Comparison of ENCODE assay signal across 18 cellular contexts in the genomic region with DNA sequence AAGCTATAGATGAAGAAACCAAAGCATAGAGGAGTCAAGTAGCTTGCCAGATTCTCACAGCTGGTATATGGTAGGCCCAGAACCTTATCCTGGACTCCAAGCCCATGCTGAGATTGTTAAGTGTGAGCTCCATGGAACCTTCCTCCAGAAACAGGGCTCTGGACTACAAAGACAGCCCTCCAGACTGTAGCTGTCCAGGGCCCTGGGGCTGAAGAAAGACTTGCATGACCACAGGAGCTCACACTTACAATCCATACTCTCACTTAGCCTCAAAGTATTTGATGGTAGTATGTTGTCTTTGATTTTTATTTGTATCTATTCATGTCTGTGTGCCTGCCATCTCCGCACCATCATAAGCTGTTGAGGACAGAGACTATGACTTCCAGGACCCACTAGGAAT. TPM values are rescaled to one million over a fixed set of nuclear protein-coding genes. Genes with fewer than 3 reads are reported as not detected.
DNase-seq lines count a peak whose midpoint lies in the region; ATAC-seq and TF ChIP-seq lines count a peak whose summit lies in the region.
"Had no signal": no experiment of that assay in that cellular context is flagged by ENCODE, and none has a peak within 500 bp of the region (broad histone marks: within the 10 kb centered on the region; RNA-seq: fewer than 3 reads in every experiment).

No MANE protein-coding gene starts in this region.

- H3K4me1 ChIP-seq in GM23338 (ENCODE audit: insufficient read depth) (no peaks in the 10 kb centered on the region), mesenchymal stem cell (ENCODE audit: control insufficient read depth, insufficient read depth, low read depth, low read length) (no peaks in the 10 kb centered on the region), gastrocnemius medialis (no peaks in the 10 kb centered on the region)

- H2BK12ac ChIP-seq in mesenchymal stem cell (ENCODE audit: low read length in 2 of 2), result no peak overlapping the region

- peaks cover 2% of the 10 kb centered on the region for H3K27me3 Mint-ChIP-seq in GM23338 (ENCODE audit: insufficient read depth, low read depth, poor library complexity)
- H3K27me3 Mint-ChIP-seq in activated naive CD8-positive, alpha-beta T cell treated with anti-CD3 and anti-CD28 coated beads for 36 hours, result no peaks in the 10 kb centered on the region

- H2AK5ac ChIP-seq in mesenchymal stem cell (ENCODE audit: low read length, severe bottlenecking), result no peak overlapping the region

- no peak overlapping the region for H2BK5ac ChIP-seq in mesenchymal stem cell (ENCODE audit: low read depth, low read length, poor library complexity, severe bottlenecking)

- intact Hi-C loops in gastrocnemius medialis (cut with DNase I; ENCODE audit: low total_unique reads), result no loop called here

- no peak overlapping the region for H3K4me3 Mint-ChIP-seq in GM23338
- H3K4me3 Mint-ChIP-seq in activated naive CD8-positive, alpha-beta T cell treated with anti-CD3 and anti-CD28 coated beads for 36 hours, result no peak overlapping the region
- H3K4me3 Mint-ChIP-seq: CD4-positive, CD25-positive, alpha-beta regulatory T cell had no signal

- no peak overlapping the region for H3K9ac ChIP-seq in mesenchymal stem cell (ENCODE audit: low read length)

- H3K79me1 ChIP-seq in mesenchymal stem cell (replicated peaks; ENCODE audit: low read length, poor library complexity, severe bottlenecking), result no peaks in the 10 kb centered on the region

- no peak overlapping the region for H4K91ac ChIP-seq in mesenchymal stem cell (ENCODE audit: low read length)

- no peak overlapping the region for H2BK15ac ChIP-seq in mesenchymal stem cell (ENCODE audit: low read depth, poor library complexity, severe bottlenecking)

- H3F3A ChIP-seq in GM23338 (replicated peaks; ENCODE audit: low read depth), result no peaks in the 10 kb centered on the region

- H3K4ac ChIP-seq in mesenchymal stem cell (ENCODE audit: low read depth in 1 of 2, low read length in 2 of 2), result no peak overlapping the region

- H3K36me3 Mint-ChIP-seq in GM23338 (ENCODE audit: low read depth), result peaks cover 4% of the 10 kb centered on the region; the same call in 1 of the 3 replicates
- no peaks in the 10 kb centered on the region for H3K36me3 Mint-ChIP-seq in activated naive CD8-positive, alpha-beta T cell treated with anti-CD3 and anti-CD28 coated beads for 36 hours

- 86% methylated on average over 1 of the region's 1 CpG for WGBS in mesenchymal stem cell

- no peaks in the 10 kb centered on the region for H3K27me3 ChIP-seq in GM23338 (ENCODE audit: insufficient read depth)
- H3K27me3 ChIP-seq in WERI-Rb-1 (ENCODE audit: insufficient read depth, low read depth, severe bottlenecking), result no peaks in the 10 kb centered on the region
- H3K27me3 ChIP-seq in mesenchymal stem cell (ENCODE audit: control insufficient read depth in 1 of 2, insufficient read depth in 1 of 2, low read length in 2 of 2), result no peaks in the 10 kb centered on the region
- H3K27me3 ChIP-seq in gastrocnemius medialis, result no peaks in the 10 kb centered on the region

- no peak overlapping the region for H2BK120ac ChIP-seq in mesenchymal stem cell (ENCODE audit: low read depth, low read length)

- H4K20me1 ChIP-seq in GM23338 (replicated peaks; ENCODE audit: insufficient read depth), result no peaks in the 10 kb centered on the region

- no peak overlapping the region for H4K8ac ChIP-seq in mesenchymal stem cell (ENCODE audit: low read length)

- 0 out of 2 replicates have a peak, but pooled peaks cover 4% of the 10 kb centered on the region for H3K9me2 ChIP-seq in GM23338 (ENCODE audit: insufficient read depth)

- no peak for ATAC-seq in GM23338
- no peak for ATAC-seq in GM18867 (IDR thresholded peaks at IDR 0.05; ENCODE audit: unreplicated experiment)
- no peak for ATAC-seq in gastrocnemius medialis

- H3K27ac ChIP-seq in GM23338 (ENCODE audit: low read depth) (no peak overlapping the region), WERI-Rb-1 (peak overlapping the region; percentile 33; the same call in 1 of the 2 replicates), mesenchymal stem cell (ENCODE audit: low read length, poor library complexity, severe bottlenecking) (no peak overlapping the region), gastrocnemius medialis (no peak overlapping the region)

- in situ Hi-C loops in gastrocnemius medialis (cut with MboI; ENCODE audit: low sequenced_read_pairs in 4 of 4), result no loop called here

- H3K27ac Mint-ChIP-seq in GM23338, result no peak overlapping the region
- H3K27ac Mint-ChIP-seq in activated naive CD8-positive, alpha-beta T cell treated with anti-CD3 and anti-CD28 coated beads for 36 hours, result no peak overlapping the region

- peak overlapping the region; percentile 28; the same call in 1 of the 2 replicates for H2AFZ ChIP-seq in GM23338
- no peak overlapping the region for H2AFZ ChIP-seq in mesenchymal stem cell (ENCODE audit: low read depth, low read length)

- H3K9me3 Mint-ChIP-seq in GM23338, result peaks cover 10% of the 10 kb centered on the region; the same call in 2 of the 3 replicates
- peaks cover 11% of the 10 kb centered on the region for H3K9me3 Mint-ChIP-seq in activated naive CD8-positive, alpha-beta T cell treated with anti-CD3 and anti-CD28 coated beads for 36 hours

- H3K36me3 ChIP-seq in GM23338 (ENCODE audit: insufficient read depth), result no peaks in the 10 kb centered on the region
- no peaks in the 10 kb centered on the region for H3K36me3 ChIP-seq in WERI-Rb-1
- peaks cover 0 to 3% of the 10 kb centered on the region in 2 experiments for H3K36me3 ChIP-seq in mesenchymal stem cell (ENCODE audit: control insufficient read depth in 1 of 2, insufficient read depth in 2 of 2, low read depth in 1 of 2, low read length in 2 of 2)
- no peaks in the 10 kb centered on the region for H3K36me3 ChIP-seq in gastrocnemius medialis

- no peak overlapping the region for H3K4me2 ChIP-seq in GM23338
- H3K4me2 ChIP-seq in mesenchymal stem cell (ENCODE audit: low read length, poor library complexity, severe bottlenecking), result no peak overlapping the region

- H3K4me3 ChIP-seq in GM23338, result no peak overlapping the region
- H3K4me3 ChIP-seq in WERI-Rb-1 (ENCODE audit: low read depth, low read length), result no peak overlapping the region
- no peak overlapping the region for H3K4me3 ChIP-seq in mesenchymal stem cell (ENCODE audit: insufficient read depth in 1 of 2, low read depth in 1 of 2, low read length in 2 of 2)
- no peak overlapping the region for H3K4me3 ChIP-seq in gastrocnemius medialis

- H3K79me2 ChIP-seq in GM23338 (replicated peaks; ENCODE audit: insufficient read depth), result no peaks in the 10 kb centered on the region

- H3K14ac ChIP-seq in mesenchymal stem cell (ENCODE audit: low read length in 2 of 2), result no peak overlapping the region

- TF ChIP-seq CTCF in GM23338 (conservative IDR thresholded peaks at IDR 0.05; ENCODE audit: low read depth in 2 of 2), result no peak
- no peak for TF ChIP-seq CTCF in WERI-Rb-1 (IDR thresholded peaks at IDR 0.05; ENCODE audit: low read depth, low read length)
- no peak for TF ChIP-seq CTCF in gastrocnemius medialis (IDR thresholded peaks at IDR 0.05 in 4 of 5, conservative IDR thresholded peaks at IDR 0.05 in 1 of 5)

- H3K4me1 Mint-ChIP-seq in GM23338, result no peaks in the 10 kb centered on the region
- no peaks in the 10 kb centered on the region for H3K4me1 Mint-ChIP-seq in activated naive CD8-positive, alpha-beta T cell treated with anti-CD3 and anti-CD28 coated beads for 36 hours
- H3K4me1 Mint-ChIP-seq: CD4-positive, CD25-positive, alpha-beta regulatory T cell had no signal

- no peak overlapping the region for H3K18ac ChIP-seq in mesenchymal stem cell (ENCODE audit: low read depth in 1 of 2, low read length in 2 of 2)

- H3K23ac ChIP-seq in mesenchymal stem cell (ENCODE audit: low read length in 2 of 2), result no peak overlapping the region

- peaks cover 3% of the 10 kb centered on the region for H3K9me3 ChIP-seq in WERI-Rb-1 (ENCODE audit: severe bottlenecking)
- peaks cover 5% of the 10 kb centered on the region for H3K9me3 ChIP-seq in mesenchymal stem cell (ENCODE audit: control insufficient read depth, low read length)
- H3K9me3 ChIP-seq in gastrocnemius medialis, result peaks cover 0 to 4% (median 0%) of the 10 kb centered on the region in 3 donors

- TF ChIP-seq POLR2A in gastrocnemius medialis (IDR thresholded peaks at IDR 0.05), result no peak

- peak; percentile 37 for DNase-seq in AG08395 (ENCODE audit: low spot score)
- DNase-seq in GM23338 (ENCODE audit: low spot score), result no peak
- no peak for DNase-seq in WERI-Rb-1
- peak; percentile 18 for DNase-seq in mesenchymal stem cell
- DNase-seq in stimulated activated CD4-positive, alpha-beta T cell treated with anti-CD3 and anti-CD28 coated beads, Interleukin-2, amount 100 ng/mL, for 24 hours, result no peak
- DNase-seq in gastrocnemius medialis, result no peak
- no peak for DNase-seq in activated naive CD8-positive, alpha-beta T cell treated with anti-CD3 and anti-CD28 coated beads for 36 hours
- DNase-seq: CD4-positive, CD25-positive, alpha-beta regulatory T cell; EL; Kasumi-1; NCI-H1694 treated with DMSO at 0.1 percent for 48 hours; NCI-H2081 treated with DMSO at 0.1 percent for 48 hours; NCI-H2171 treated with DMSO at 0.1 percent for 48 hours; NCI-H446; NCI-H526; OCI-M1; Right ventricle myocardium superior had no signal

TF ChIP-seq in GM23338, 12 proteins besides CTCF, POLR2A, EP300 and RAD21 (continues in another document):
- no peak for TF ChIP-seq CREB1 (CRISPR knock-in tag; IDR thresholded peaks at IDR 0.05; ENCODE audit: low read depth)
- TF ChIP-seq STAT1 (IDR thresholded peaks at IDR 0.05; ENCODE audit: unreplicated experiment), result no peak

RNA-seq across cellular contexts. Expression of a gene that starts 53.8 kb away (rescaled TPM):
- total RNA-seq in GM23338 (2014; rRNA removed; shearing (Covaris generic)), result 14.8 and 19.0 TPM in 2 replicates
- 8.2 and 9.9 TPM in 2 replicates for polyA plus RNA-seq in GM23338 (2016; fragmentation: Nextera tagmentation; extraction: Ambion mirVana)
- polyA plus RNA-seq in mesenchymal stem cell (2013, experiment 1 of 2), result 57.8 TPM
- polyA plus RNA-seq in mesenchymal stem cell (2013, experiment 2 of 2), result 57.5 TPM
- total RNA-seq in gastrocnemius medialis, result 1 to 10 TPM in 3 of 4 donors, under 1 TPM in 1; 0.41 to 4.9 (median 2.2) TPM
- total RNA-seq in activated naive CD8-positive, alpha-beta T cell treated with anti-CD3 and anti-CD28 coated beads for 36 hours, result 100 to 1,000 TPM; 131 to 132 TPM

Comparison
In these comparisons a context has a peak if more than half of its experiments do, and no peak if none do; other contexts are left out.
1. DNase-seq: peak in AG08395 (single experiment) and mesenchymal stem cell (single experiment); none in GM23338 (single experiment), WERI-Rb-1 (single experiment), stimulated activated CD4-positive, alpha-beta T cell treated with anti-CD3 and anti-CD28 coated beads, Interleukin-2, amount 100 ng/mL, for 24 hours (0 of 2), gastrocnemius medialis (0 of 2) and activated naive CD8-positive, alpha-beta T cell treated with anti-CD3 and anti-CD28 coated beads for 36 hours (single experiment).